25 cellular contexts compared by ENCODE assay signal in the genomic region with DNA sequence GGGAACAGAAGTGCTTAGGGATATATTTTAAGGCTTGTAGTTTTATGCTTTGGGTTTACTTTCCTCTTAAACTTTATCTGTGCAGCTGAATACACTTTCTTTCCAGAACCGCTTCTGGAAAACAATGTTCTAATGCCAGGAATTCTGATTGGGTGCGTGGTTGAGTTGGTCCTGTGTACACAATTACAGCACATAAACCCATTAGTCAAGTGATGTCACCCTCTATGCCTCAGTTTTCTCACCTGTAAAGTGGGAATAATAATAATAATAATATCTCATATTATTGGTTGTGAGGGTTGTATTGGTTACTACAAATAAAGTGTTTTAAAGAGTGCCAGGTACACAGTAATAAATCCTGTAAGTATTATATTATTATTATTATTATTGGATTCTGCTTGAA.
"Had no signal": no experiment of that assay in that cellular context is flagged by ENCODE, and none has a peak within 500 bp of the region (broad histone marks: within the 10 kb centered on the region; RNA-seq: fewer than 3 reads in every experiment).

No MANE protein-coding gene starts in this region.

- H3K9me3 ChIP-seq: adrenal gland, colonic mucosa, esophagus squamous epithelium, gastroesophageal sphincter, right atrium auricular region, suprapubic skin had no signal

- H3K4me3 Mint-ChIP-seq: activated naive CD8-positive, alpha-beta T cell; activated T-cell treated with anti-CD3 and anti-CD28 coated beads, Interleukin-2, amount 50 U/mL, for 4 hours; central memory CD8-positive, alpha-beta T cell; natural killer cell; stimulated activated effector memory CD8-positive, alpha-beta T cell treated with anti-CD3 and anti-CD28 coated beads, Interleukin-12 subunit alpha, Interleukin-12 subunit beta, amount 100 ng/mL, for 72 hours; stimulated activated naive CD8-positive, alpha-beta T cell treated with anti-CD3 and anti-CD28 coated beads, Interleukin-15, amount 100 ng/mL, for 72 hours; type B pancreatic cell had no signal

- H3K4me1 ChIP-seq: adrenal gland, breast epithelium, colonic mucosa, esophagus squamous epithelium, right atrium auricular region, suprapubic skin had no signal

- ATAC-seq: activated T-cell treated with anti-CD3 and anti-CD28 coated beads, Interleukin-2, amount 50 U/mL, for 4 hours; natural killer cell; stimulated activated effector memory CD8-positive, alpha-beta T cell treated with anti-CD3 and anti-CD28 coated beads, Interleukin-12 subunit alpha, Interleukin-12 subunit beta, amount 100 ng/mL, for 72 hours; stimulated activated naive CD8-positive, alpha-beta T cell treated with anti-CD3 and anti-CD28 coated beads, Interleukin-15, amount 100 ng/mL, for 72 hours had no signal

- H3K9me3 Mint-ChIP-seq: activated T-cell treated with anti-CD3 and anti-CD28 coated beads, Interleukin-2, amount 50 U/mL, for 4 hours; activated T-helper 2 cell treated with anti-CD3 and anti-CD28 coated beads, Interferon-gamma antibody, Interleukin-2, Interleukin-4, amounts not matched to agents 10 μg/mL and 5 μg/mL and 100 μg/mL, durations not matched to agents 14 hours and 24 hours and 36 hours; central memory CD8-positive, alpha-beta T cell; natural killer cell; stimulated activated effector memory CD8-positive, alpha-beta T cell treated with anti-CD3 and anti-CD28 coated beads, Interleukin-12 subunit alpha, Interleukin-12 subunit beta, amount 100 ng/mL, for 72 hours; type B pancreatic cell had no signal

- H3K4me1 Mint-ChIP-seq: central memory CD8-positive, alpha-beta T cell; natural killer cell; stimulated activated effector memory CD8-positive, alpha-beta T cell treated with anti-CD3 and anti-CD28 coated beads, Interleukin-12 subunit alpha, Interleukin-12 subunit beta, amount 100 ng/mL, for 72 hours had no signal

- H3K36me3 Mint-ChIP-seq: activated naive CD8-positive, alpha-beta T cell; natural killer cell; stimulated activated effector memory CD8-positive, alpha-beta T cell treated with anti-CD3 and anti-CD28 coated beads, Interleukin-12 subunit alpha, Interleukin-12 subunit beta, amount 100 ng/mL, for 72 hours; type B pancreatic cell had no signal

- H3K27me3 Mint-ChIP-seq: activated naive CD8-positive, alpha-beta T cell; central memory CD8-positive, alpha-beta T cell; progenitor cell of endocrine pancreas; stimulated activated naive CD8-positive, alpha-beta T cell treated with anti-CD3 and anti-CD28 coated beads, Interleukin-15, amount 100 ng/mL, for 72 hours; type B pancreatic cell had no signal

- DNase-seq: activated CD4-positive, alpha-beta T cell treated with anti-CD3 and anti-CD28 coated beads for 1 hour; activated CD8-positive, alpha-beta memory T cell treated with anti-CD3 and anti-CD28 coated beads for 24 hours; activated CD8-positive, alpha-beta memory T cell treated with anti-CD3 and anti-CD28 coated beads, Interleukin-2, amount 50 U/mL, for 4 hours; activated naive CD4-positive, alpha-beta T cell; activated T-cell treated with anti-CD3 and anti-CD28 coated beads, Interleukin-2, amount 50 U/mL, for 4 hours; colonic mucosa; esophagus squamous epithelium; head of caudate nucleus; left cardiac atrium; natural killer cell; stimulated activated CD4-positive, alpha-beta T cell treated with anti-CD3 and anti-CD28 coated beads, Interleukin-2, amount 100 ng/mL, for 24 hours; stimulated activated naive CD8-positive, alpha-beta T cell treated with anti-CD3 and anti-CD28 coated beads, Interleukin-15, amount 100 ng/mL, for 72 hours; T-helper 9 cell had no signal

- H3K27ac Mint-ChIP-seq: activated naive CD8-positive, alpha-beta T cell; activated T-helper 2 cell treated with anti-CD3 and anti-CD28 coated beads, Interferon-gamma antibody, Interleukin-2, Interleukin-4, amounts not matched to agents 10 μg/mL and 5 μg/mL and 100 μg/mL, durations not matched to agents 14 hours and 24 hours and 36 hours; natural killer cell; stimulated activated effector memory CD8-positive, alpha-beta T cell treated with anti-CD3 and anti-CD28 coated beads, Interleukin-12 subunit alpha, Interleukin-12 subunit beta, amount 100 ng/mL, for 72 hours; type B pancreatic cell had no signal

- H3K36me3 ChIP-seq: adrenal gland, breast epithelium, colonic mucosa, esophagus squamous epithelium, gastroesophageal sphincter, right atrium auricular region, suprapubic skin had no signal

- H3K27ac ChIP-seq: breast epithelium, colonic mucosa, esophagus squamous epithelium, gastroesophageal sphincter, right atrium auricular region, skin epidermis, suprapubic skin had no signal

- H3K4me3 ChIP-seq: adrenal gland, breast epithelium, colonic mucosa, esophagus squamous epithelium, gastroesophageal sphincter, right atrium auricular region, skin epidermis, suprapubic skin had no signal

- H3K27me3 ChIP-seq: adrenal gland, colonic mucosa, esophagus squamous epithelium, gastroesophageal sphincter, right atrium auricular region, suprapubic skin had no signal
